9 cellular contexts compared by ENCODE assay signal in the genomic region with DNA sequence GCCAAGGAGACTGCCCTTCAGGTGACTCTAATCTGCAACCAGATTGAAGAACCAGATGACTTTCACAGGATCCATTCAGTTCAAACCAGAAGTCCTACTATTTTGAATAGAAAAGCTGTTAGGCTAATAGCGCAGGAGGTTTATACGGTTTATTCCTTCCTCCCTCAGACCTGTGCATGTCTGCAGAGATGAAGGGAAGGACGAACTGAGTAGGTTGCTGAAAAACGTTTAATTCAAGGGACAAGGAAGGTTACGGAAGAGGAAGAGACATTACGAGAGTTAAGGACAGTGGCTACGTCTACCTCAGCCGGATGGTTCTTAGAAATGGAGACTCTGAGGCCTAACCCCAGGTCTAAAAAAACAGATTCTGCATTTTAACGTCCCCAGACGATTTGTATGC. TPM values are rescaled to one million over a fixed set of nuclear protein-coding genes. Genes with fewer than 3 reads are reported as not detected.
DNase-seq lines count a peak whose midpoint lies in the region; ATAC-seq and TF ChIP-seq lines count a peak whose summit lies in the region.
"Had no signal": no experiment of that assay in that cellular context is flagged by ENCODE, and none has a peak within 500 bp of the region (broad histone marks: within the 10 kb centered on the region; RNA-seq: fewer than 3 reads in every experiment).

No MANE protein-coding gene starts in this region.

- peaks cover 0 to 31% (median 24%) of the 10 kb centered on the region in 4 donors for H3K4me1 ChIP-seq in sigmoid colon
- no peaks in the 10 kb centered on the region for H3K4me1 ChIP-seq in prostate gland (replicated peaks)

- H3K4me3 ChIP-seq in GM12864 (ENCODE audit: low read depth, low read length) (peak overlapping the region; percentile 96), epithelial cell of esophagus (ENCODE audit: low read length) (peak overlapping the region; percentile 96), sigmoid colon (peak overlapping the region in 3 of 4 donors; percentile 77 to 84 (median 82)), prostate gland (no peak overlapping the region)

- H3K27ac ChIP-seq in sigmoid colon, result no peak overlapping the region
- H3K27ac ChIP-seq in prostate gland, result no peak overlapping the region

- ATAC-seq in HG03159 (IDR thresholded peaks at IDR 0.05; ENCODE audit: unreplicated experiment), result no peak

- TF ChIP-seq CTCF in GM12864 (IDR thresholded peaks at IDR 0.05; ENCODE audit: low read depth, low read length, missing control alignments), result no peak
- TF ChIP-seq CTCF in epithelial cell of esophagus (IDR thresholded peaks at IDR 0.05; ENCODE audit: insufficient read depth, low read depth, low read length, missing control alignments), result no peak
- TF ChIP-seq CTCF in sigmoid colon (IDR thresholded peaks at IDR 0.05), result no peak
- TF ChIP-seq CTCF in prostate gland (IDR thresholded peaks at IDR 0.05), result no peak

- DNase-seq in GM12864 (ENCODE audit: low read depth), result no peak
- DNase-seq in NOMO-1 treated with dmso at 0.1 percent for 144 hours (lab: John Stamatoyannopoulos, UW; ENCODE audit: unreplicated experiment), result peak; percentile 25
- DNase-seq in epithelial cell of esophagus (ENCODE audit: low read depth), result no peak
- no peak for DNase-seq in sigmoid colon
- no peak for DNase-seq in NCI-H446 (lab: John Stamatoyannopoulos, UW)
- DNase-seq in NCI-H2227 treated with DMSO at 0.1 percent for 48 hours (lab: John Stamatoyannopoulos, UW), result no peak
- DNase-seq in prostate gland (ENCODE audit: low spot score), result no peak
- DNase-seq: activated CD4-positive, alpha-beta T cell treated with anti-CD3 and anti-CD28 coated beads for 1 hour had no signal

- H3K9me3 ChIP-seq in sigmoid colon (no peaks in the 10 kb centered on the region), prostate gland (no peaks in the 10 kb centered on the region)

- H3K27me3 ChIP-seq in sigmoid colon, result no peaks in the 10 kb centered on the region
- no peaks in the 10 kb centered on the region for H3K27me3 ChIP-seq in prostate gland (replicated peaks; ENCODE audit: insufficient read depth)

- H3K36me3 ChIP-seq in sigmoid colon (peaks cover 0 to 8% (median 3%) of the 10 kb centered on the region in 4 donors), prostate gland (no peaks in the 10 kb centered on the region)

- intact Hi-C loops in sigmoid colon (cut with DNase I), result no loop called here
- intact Hi-C loops in prostate gland (cut with DNase I), result no loop called here

- TF ChIP-seq EP300 in sigmoid colon (IDR thresholded peaks at IDR 0.05), result no peak

- 14 to 22% methylated on average over 10 of the region's 10 CpGs for WGBS in sigmoid colon, 2 donors
- WGBS in prostate gland, result 20% methylated on average over 10 of the region's 10 CpGs

- TF ChIP-seq POLR2A in sigmoid colon (IDR thresholded peaks at IDR 0.05), result no peak
- no peak for TF ChIP-seq POLR2A in prostate gland (IDR thresholded peaks at IDR 0.05)

RNA-seq across cellular contexts. Expression of gene AURKA, which starts 1.0 kb away (rescaled TPM):
- total RNA-seq in sigmoid colon (1 to 10 TPM; 1.2 to 3.0 (median 1.7) TPM), prostate gland (1 to 10 TPM; 2.6 to 9.9 TPM)
- 10 to 100 TPM in 2 of 3 donors, 1 to 10 TPM in 1; 4.8 to 25.1 (median 22.2) TPM for polyA plus RNA-seq in sigmoid colon

RNA-seq across cellular contexts. Expression of gene CSTF1, which starts 1.4 kb away (rescaled TPM):
- total RNA-seq in sigmoid colon, result 10 to 100 TPM; 14.9 to 24.6 (median 19.5) TPM
- 10 to 100 TPM in 1 of 3 donors, 1 to 10 TPM in 2; 7.2 to 14.4 (median 8.8) TPM for polyA plus RNA-seq in sigmoid colon
- 10 to 100 TPM; 35.1 to 40.2 TPM for total RNA-seq in prostate gland

RNA-seq across cellular contexts. Expression of gene CASS4, which starts 21.0 kb away (rescaled TPM):
- total RNA-seq in sigmoid colon, result 1 to 10 TPM; 1.2 to 2.9 (median 1.7) TPM
- 1 to 10 TPM in 1 of 3 donors, under 1 TPM in 2; 0.46 to 2.7 (median 0.60) TPM for polyA plus RNA-seq in sigmoid colon
- total RNA-seq in prostate gland, result 1 to 10 TPM in 1 of 2 donors, under 1 TPM in 1; 0.59 to 1.2 TPM

RNA-seq across cellular contexts. Expression of gene FAM210B, which starts 32.3 kb away (rescaled TPM):
- 10 to 100 TPM; 41.9 to 52.2 (median 50.4) TPM for total RNA-seq in sigmoid colon
- polyA plus RNA-seq in sigmoid colon, result 10 to 100 TPM; 17.0 to 28.2 (median 21.5) TPM
- total RNA-seq in prostate gland, result 100 to 1,000 TPM in 1 of 2 donors, 10 to 100 TPM in 1; 66.5 to 159 TPM

Comparison
In these comparisons a context has a peak if more than half of its experiments do, and no peak if none do; other contexts are left out.
1. H3K4me3 ChIP-seq: peak in GM12864 (single experiment), epithelial cell of esophagus (single experiment) and sigmoid colon (3 of 4); none in prostate gland (0 of 2).